Comparison of ENCODE assay signal across 10 cellular contexts in genomic region chr3:58049143-58049785, GRCh38. TPM values are rescaled to one million over a fixed set of nuclear protein-coding genes. Genes with fewer than 3 reads are reported as not detected.
A peak's percentile ranks its signal among the peaks of the same experiment; 100 is the strongest.
DNase-seq lines count a peak whose midpoint lies in the region; ATAC-seq and TF ChIP-seq lines count a peak whose summit lies in the region.
"Had no signal": no experiment of that assay in that cellular context is flagged by ENCODE, and none has a peak within 500 bp of the region (broad histone marks: within the 10 kb centered on the region; RNA-seq: fewer than 3 reads in every experiment).

No MANE protein-coding gene starts in this region.

- H3K27ac Mint-ChIP-seq in chondrocyte (ENCODE audit: unreplicated experiment), result peak overlapping the region; percentile 82
- peak overlapping the region; percentile 95 for H3K27ac Mint-ChIP-seq in type B pancreatic cell
- H3K27ac Mint-ChIP-seq: B cell had no signal

- no peaks in the 10 kb centered on the region for H3K27me3 ChIP-seq in BE2C

- H3K9me3 ChIP-seq in BE2C, result no peaks in the 10 kb centered on the region

- no peaks in the 10 kb centered on the region for H3K27me3 Mint-ChIP-seq in chondrocyte (ENCODE audit: low read depth)
- no peaks in the 10 kb centered on the region for H3K27me3 Mint-ChIP-seq in type B pancreatic cell
- H3K27me3 Mint-ChIP-seq: B cell; central memory CD8-positive, alpha-beta T cell had no signal

- no peaks in the 10 kb centered on the region for H3K36me3 Mint-ChIP-seq in chondrocyte (ENCODE audit: low read depth)
- H3K36me3 Mint-ChIP-seq in type B pancreatic cell, result peaks cover 14% of the 10 kb centered on the region

- no peaks in the 10 kb centered on the region for H3K9me3 Mint-ChIP-seq in chondrocyte (ENCODE audit: low read depth)
- no peaks in the 10 kb centered on the region for H3K9me3 Mint-ChIP-seq in type B pancreatic cell
- H3K9me3 Mint-ChIP-seq: central memory CD8-positive, alpha-beta T cell had no signal

- peaks cover 73% of the 10 kb centered on the region for H3K4me1 Mint-ChIP-seq in chondrocyte (ENCODE audit: low read depth)
- H3K4me1 Mint-ChIP-seq in type B pancreatic cell (ENCODE audit: unreplicated experiment), result peaks cover 66% of the 10 kb centered on the region

- ATAC-seq in left colon, result peak; percentile 60

- H3K4me3 ChIP-seq in BE2C (ENCODE audit: low read depth, low read length), result no peak overlapping the region

- H3K36me3 ChIP-seq in BE2C, result no peaks in the 10 kb centered on the region

- DNase-seq in NCI-H1417 (lab: John Stamatoyannopoulos, UW) (peak in 2 of 3 experiments; percentile 10 to 54), NCI-H1417 treated with DMSO at 0.1 percent for 48 hours (lab: John Stamatoyannopoulos, UW) (no peak), chondrocyte (ENCODE audit: low spot score) (no peak), left colon (no peak), type B pancreatic cell (ENCODE audit: extremely low spot score, unreplicated experiment) (no peak), globus pallidus (ENCODE audit: low spot score) (no peak), BE2C (no peak), NCI-H1930 (lab: John Stamatoyannopoulos, UW) (no peak)

- H3K4me3 Mint-ChIP-seq in chondrocyte (ENCODE audit: unreplicated experiment) (peak overlapping the region; percentile 29), type B pancreatic cell (peak overlapping the region; percentile 77)
- H3K4me3 Mint-ChIP-seq: B cell; central memory CD8-positive, alpha-beta T cell had no signal

- TF ChIP-seq CTCF in chondrocyte (IDR thresholded peaks at IDR 0.05), result no peak
- TF ChIP-seq CTCF in type B pancreatic cell (conservative IDR thresholded peaks at IDR 0.05), result no peak
- TF ChIP-seq CTCF in BE2C (IDR thresholded peaks at IDR 0.05; ENCODE audit: low read depth, low read length), result no peak

- peaks cover 6% of the 10 kb centered on the region; the same call in 1 of the 2 replicates for H3K4me1 ChIP-seq in BE2C

- intact Hi-C loops in left colon (cut with DNase I, micrococcal nuclease), result no loop called here

RNA-seq across cellular contexts. Expression of gene FLNB, which starts 41.0 kb away (rescaled TPM):
- 56.5 to 75.3 TPM (median 70.2 TPM) in 3 replicates for total RNA-seq in chondrocyte
- 100 to 1,000 TPM; 410 to 585 TPM for total RNA-seq in left colon
- 204 and 295 TPM in 2 replicates for total RNA-seq in type B pancreatic cell (ENCODE audit: low replicate concordance)
- polyA plus RNA-seq in BE2C (2012; ENCODE audit: insufficient read depth, insufficient read length, low read depth), result 20.1 TPM

Comparison
In these comparisons a context has a peak if more than half of its experiments do, and no peak if none do; other contexts are left out.
1. DNase-seq: peak in NCI-H1417 (2 of 3); none in NCI-H1417 treated with DMSO at 0.1 percent for 48 hours (single experiment), chondrocyte (single experiment), left colon (0 of 2), type B pancreatic cell (single experiment), globus pallidus (single experiment), BE2C (single experiment) and NCI-H1930 (0 of 2).